In genomic region chr12:121579981-121580868, GRCh38 we compare ENCODE assay signal across 8 cellular contexts. TPM values are rescaled to one million over a fixed set of nuclear protein-coding genes. Genes with fewer than 3 reads are reported as not detected.
DNase-seq lines count a peak whose midpoint lies in the region.

No MANE protein-coding gene starts in this region.

- H3K4me1 ChIP-seq in BLaER1 (peaks cover 70% of the 10 kb centered on the region), ectodermal cell (ENCODE audit: control insufficient read depth, insufficient read depth, low read length) (peaks cover 22% of the 10 kb centered on the region)

- no peaks in the 10 kb centered on the region for H3K27me3 ChIP-seq in BLaER1
- no peaks in the 10 kb centered on the region for H3K27me3 ChIP-seq in H7 (ENCODE audit: control insufficient read depth, insufficient read depth, low read length)
- H3K27me3 ChIP-seq in ectodermal cell (ENCODE audit: control insufficient read depth, insufficient read depth, low read length, poor library complexity, severe bottlenecking) = no peaks in the 10 kb centered on the region

- H3K36me3 ChIP-seq in BLaER1 (peaks cover 10% of the 10 kb centered on the region), H7 (replicated peaks; ENCODE audit: control insufficient read depth, insufficient read depth, low read length) (peaks cover 4% of the 10 kb centered on the region), ectodermal cell (ENCODE audit: control insufficient read depth, insufficient read depth, low read length) (peaks cover under 1% of the 10 kb centered on the region)

- H3K9ac ChIP-seq in BLaER1 = peak overlapping the region; percentile 90

- POLR2A ChIA-PET in activated CD4-positive, alpha-beta memory T cell treated with anti-CD3 and anti-CD28 coated beads, Interleukin-2, amount 10 ng/mL, durations not matched to agents 7 days and 5 days (lab: Charles Lee) = interaction anchor here (0.8 to 6.5 kb wide), 17 partner anchors 10 to 222 kb away, joined by 3 to 104 read pairs (median 5); partner anchors contain the start of genes ORAI1 and RNF34

- H3K9me3 ChIP-seq in BLaER1 (no peaks in the 10 kb centered on the region), ectodermal cell (ENCODE audit: control insufficient read depth, low read length) (no peaks in the 10 kb centered on the region)

- peak overlapping the region; percentile 78 for H3K4me3 ChIP-seq in BLaER1
- peak overlapping the region; percentile 83 for H3K4me3 ChIP-seq in H7 (ENCODE audit: insufficient read depth, low read depth, low read length)
- H3K4me3 ChIP-seq in ectodermal cell (ENCODE audit: insufficient read depth, low read depth, low read length) = peak overlapping the region; percentile 93

- H3K36me3 Mint-ChIP-seq in activated CD4-positive, alpha-beta memory T cell treated with anti-CD3 and anti-CD28 coated beads, Interleukin-2, amount 10 ng/mL, durations not matched to agents 7 days and 5 days (ENCODE audit: low read depth) = peaks cover 14% of the 10 kb centered on the region

- H3K4me1 Mint-ChIP-seq in activated CD4-positive, alpha-beta memory T cell treated with anti-CD3 and anti-CD28 coated beads, Interleukin-2, amount 10 ng/mL, durations not matched to agents 7 days and 5 days = peaks cover 38% of the 10 kb centered on the region

- H3K4me3 Mint-ChIP-seq in activated CD4-positive, alpha-beta memory T cell treated with anti-CD3 and anti-CD28 coated beads, Interleukin-2, amount 10 ng/mL, durations not matched to agents 7 days and 5 days = peak overlapping the region; percentile 97

- H3K27me3 Mint-ChIP-seq in activated CD4-positive, alpha-beta memory T cell treated with anti-CD3 and anti-CD28 coated beads, Interleukin-2, amount 10 ng/mL, durations not matched to agents 7 days and 5 days = no peaks in the 10 kb centered on the region

- CTCF ChIA-PET in activated CD4-positive, alpha-beta memory T cell treated with anti-CD3 and anti-CD28 coated beads, Interleukin-2, amount 10 ng/mL, durations not matched to agents 7 days and 5 days (lab: Charles Lee) = interaction anchor here (0.6 to 2.7 kb wide), 14 partner anchors 9 to 214 kb away, joined by 3 to 13 read pairs (median 6); partner anchors contain the start of genes MORN3, ORAI1 and RHOF

- peak overlapping the region; percentile 91 for H3K4me2 ChIP-seq in BLaER1

- DNase-seq in H7 = peak; percentile 90
- DNase-seq in NCI-H526 treated with DMSO at 0.1 percent for 48 hours (lab: John Stamatoyannopoulos, UW) = peak; percentile 58
- peak; percentile 80 for DNase-seq in activated CD4-positive, alpha-beta memory T cell treated with anti-CD3 and anti-CD28 coated beads, Interleukin-2, amount 10 ng/mL, durations not matched to agents 7 days and 5 days
- DNase-seq in lung microvascular endothelial cell (ENCODE audit: low read depth in 2 of 2) = peak; percentile 63 to 69
- peak; percentile 36 to 50 (median 44) for DNase-seq in stimulated activated CD4-positive, alpha-beta T cell treated with anti-CD3 and anti-CD28 coated beads, TNF-alpha, amount 100 ng/mL, for 4 hours (ENCODE audit: low read depth in 3 of 3)
- DNase-seq in kidney glomerular epithelial cell (lab: John Stamatoyannopoulos, UW) = no peak

- WGBS in ectodermal cell, 2 experiments = 0 to 1% methylated on average over 54 of the region's 54 CpGs

- no peaks in the 10 kb centered on the region for H3K9me3 Mint-ChIP-seq in activated CD4-positive, alpha-beta memory T cell treated with anti-CD3 and anti-CD28 coated beads, Interleukin-2, amount 10 ng/mL, durations not matched to agents 7 days and 5 days

- H3K27ac Mint-ChIP-seq in activated CD4-positive, alpha-beta memory T cell treated with anti-CD3 and anti-CD28 coated beads, Interleukin-2, amount 10 ng/mL, durations not matched to agents 7 days and 5 days = peak overlapping the region; percentile 99

- H4K20me1 ChIP-seq in BLaER1 = no peaks in the 10 kb centered on the region

- peak overlapping the region; percentile 90 for H3K27ac ChIP-seq in BLaER1
- peak overlapping the region; percentile 92 for H3K27ac ChIP-seq in ectodermal cell (ENCODE audit: insufficient read depth, low read depth, low read length, poor library complexity, severe bottlenecking)

RNA-seq across cellular contexts. Expression of gene KDM2B, which starts 0.6 kb away (rescaled TPM):
- 94.3 and 109 TPM in 2 replicates for total RNA-seq in H7 (2014; rRNA removed; shearing (Covaris generic))
- total RNA-seq in activated CD4-positive, alpha-beta memory T cell treated with anti-CD3 and anti-CD28 coated beads, Interleukin-2, amount 10 ng/mL, durations not matched to agents 7 days and 5 days = 10 to 100 TPM; 59.8 to 62.6 TPM
- polyA plus RNA-seq in ectodermal cell (2013, experiment 1 of 4) = 105 TPM
- 120 TPM for polyA plus RNA-seq in ectodermal cell (2013, experiment 2 of 4)
- polyA plus RNA-seq in ectodermal cell (2013, experiment 3 of 4) = 93.7 TPM
- 98.5 TPM for polyA plus RNA-seq in ectodermal cell (2013, experiment 4 of 4)
- 14.8 and 20.0 TPM in 2 replicates for total RNA-seq in lung microvascular endothelial cell

RNA-seq across cellular contexts. Expression of gene ORAI1, which starts 46.1 kb away (rescaled TPM):
- total RNA-seq in H7 (2014; rRNA removed; shearing (Covaris generic)) = 24.7 and 29.1 TPM in 2 replicates
- total RNA-seq in activated CD4-positive, alpha-beta memory T cell treated with anti-CD3 and anti-CD28 coated beads, Interleukin-2, amount 10 ng/mL, durations not matched to agents 7 days and 5 days = 10 to 100 TPM; 69.0 to 70.3 TPM
- 16.8 TPM for polyA plus RNA-seq in ectodermal cell (2013, experiment 1 of 4)
- 18.2 TPM for polyA plus RNA-seq in ectodermal cell (2013, experiment 2 of 4)
- polyA plus RNA-seq in ectodermal cell (2013, experiment 3 of 4) = 11.1 TPM
- polyA plus RNA-seq in ectodermal cell (2013, experiment 4 of 4) = 12.4 TPM
- 6.5 and 7.5 TPM in 2 replicates for total RNA-seq in lung microvascular endothelial cell
